9 cellular contexts compared by ENCODE assay signal in genomic region chr2:173881466-173881865, GRCh38.
DNase-seq lines count a peak whose midpoint lies in the region; ATAC-seq lines count a peak whose summit lies in the region.
"Had no signal": no experiment of that assay in that cellular context is flagged by ENCODE, and none has a peak within 500 bp of the region (broad histone marks: within the 10 kb centered on the region; RNA-seq: fewer than 3 reads in every experiment).

No MANE protein-coding gene starts in this region.

- DNase-seq in DMS 273 (lab: John Stamatoyannopoulos, UW; ENCODE audit: unreplicated experiment) (peak; percentile 96), MV-4-11 (lab: John Stamatoyannopoulos, UW) (peak; percentile 46), RPMI8226 (peak; percentile 69), germinal center (ENCODE audit: low spot score) (peak; percentile 45), globus pallidus (ENCODE audit: low spot score) (no peak)
- DNase-seq in stimulated activated CD4-positive, alpha-beta T cell treated with anti-CD3 and anti-CD28 coated beads, Interleukin-4, amount 100 ng/mL, for 1 hour = no peak
- DNase-seq: Calu3 had no signal

- ATAC-seq in GM21381 (IDR thresholded peaks at IDR 0.05; ENCODE audit: unreplicated experiment) (no peak), GM18511 (IDR thresholded peaks at IDR 0.05; ENCODE audit: unreplicated experiment) (no peak)

Comparison
In these comparisons a context has a peak if more than half of its experiments do, and no peak if none do; other contexts are left out.
1. DNase-seq: peak in DMS 273 (single experiment), MV-4-11 (single experiment), RPMI8226 (single experiment) and germinal center (single experiment); none in globus pallidus (single experiment) and stimulated activated CD4-positive, alpha-beta T cell treated with anti-CD3 and anti-CD28 coated beads, Interleukin-4, amount 100 ng/mL, for 1 hour (single experiment).